26 cellular contexts compared by ENCODE assay signal in genomic region chr4:166460769-166461550, GRCh38.
DNase-seq lines count a peak whose midpoint lies in the region; ATAC-seq, FAIRE-seq and TF ChIP-seq lines count a peak whose summit lies in the region.
"Had no signal": no experiment of that assay in that cellular context is flagged by ENCODE, and none has a peak within 500 bp of the region (broad histone marks: within the 10 kb centered on the region; RNA-seq: fewer than 3 reads in every experiment).

No MANE protein-coding gene starts in this region.

- in situ Hi-C loops in mammary epithelial cell (cut with MboI; ENCODE audit: low sequenced_read_pairs in 2 of 2): no loop called here

- POLR2A ChIA-PET in A549 (lab: Yijun Ruan, JAX): no interaction called here

- peaks cover 6% of the 10 kb centered on the region; the same call in 1 of the 3 replicates for H3K4me1 ChIP-seq in A549
- H3K4me1 ChIP-seq in mammary epithelial cell (ENCODE audit: insufficient read depth, low read length): no peaks in the 10 kb centered on the region
- H3K4me1 ChIP-seq: BE2C, esophagus muscularis mucosa, upper lobe of left lung had no signal

- CTCF ChIA-PET in A549 (lab: Yijun Ruan, JAX) (no interaction called here), mammary epithelial cell (lab: Charles Lee; ENCODE audit: low non-redundant PET) (no interaction called here)

- no peaks in the 10 kb centered on the region for H4K20me1 ChIP-seq in mammary epithelial cell (ENCODE audit: insufficient read depth, low read length)

- no peak for TF ChIP-seq RAD21 in A549 (conservative IDR thresholded peaks at IDR 0.05 in 1 of 2, IDR thresholded peaks at IDR 0.05 in 1 of 2)

- WGBS in A549 (ENCODE audit: missing lambda C conversion rate): 30% methylated on average over 3 of the region's 3 CpGs
- 50% methylated on average over 3 of the region's 3 CpGs for WGBS in mammary epithelial cell (ENCODE audit: low coverage, missing lambda C conversion rate)

- no peaks in the 10 kb centered on the region for H3K79me2 ChIP-seq in mammary epithelial cell (ENCODE audit: insufficient read depth, low read length)

- peak overlapping the region; percentile 24; the same call in 1 of the 3 replicates for H3K4me2 ChIP-seq in A549
- no peak overlapping the region for H3K4me2 ChIP-seq in mammary epithelial cell (ENCODE audit: insufficient read depth, low read depth, low read length)

- H3K27ac ChIP-seq in A549 (no peak overlapping the region), mammary epithelial cell (ENCODE audit: insufficient read depth, low read depth, low read length) (no peak overlapping the region)
- H3K27ac ChIP-seq: esophagus muscularis mucosa, upper lobe of left lung had no signal

- TF ChIP-seq EP300 in A549 (IDR thresholded peaks at IDR 0.05): no peak

- intact Hi-C loops in mammary epithelial cell (cut with micrococcal nuclease): no loop called here

- BruUV-seq in mammary epithelial cell (replicated peaks; lab: Mats Ljungman, UMichigan): no TSS peak

- no peak for ATAC-seq in A549
- ATAC-seq in GM21786 (IDR thresholded peaks at IDR 0.05; ENCODE audit: unreplicated experiment): no peak
- ATAC-seq in HG02588 (IDR thresholded peaks at IDR 0.05; ENCODE audit: unreplicated experiment): no peak

- H3K4me3 ChIP-seq in A549 (no peak overlapping the region), MG63 (no peak overlapping the region), mammary epithelial cell (replicated peaks in 1 of 3; ENCODE audit: insufficient read depth in 1 of 3, low read depth in 2 of 3, low read length in 3 of 3) (no peak overlapping the region)
- H3K4me3 ChIP-seq: esophagus muscularis mucosa, upper lobe of left lung had no signal

- no peak overlapping the region for H3K9ac ChIP-seq in mammary epithelial cell (ENCODE audit: insufficient read depth, low read length)

- H3K9me3 ChIP-seq in A549 (no peaks in the 10 kb centered on the region), MG63 (peaks cover 6% of the 10 kb centered on the region; the same call in 1 of the 2 replicates), mammary epithelial cell (replicated peaks; ENCODE audit: insufficient read depth, low read length) (no peaks in the 10 kb centered on the region)
- H3K9me3 ChIP-seq: BE2C, esophagus muscularis mucosa, upper lobe of left lung had no signal

- H3K27me3 ChIP-seq in MG63 (no peaks in the 10 kb centered on the region), mammary epithelial cell (ENCODE audit: insufficient read depth, low read length) (no peaks in the 10 kb centered on the region)
- H3K27me3 ChIP-seq: BE2C, esophagus muscularis mucosa, upper lobe of left lung had no signal

- no peak for TF ChIP-seq POLR2A in A549 (IDR thresholded peaks at IDR 0.05; ENCODE audit: low read length)

- H3K36me3 ChIP-seq in MG63 (no peaks in the 10 kb centered on the region; the same call in none of the 2 replicates), mammary epithelial cell (ENCODE audit: insufficient read depth, low read length) (no peaks in the 10 kb centered on the region)
- H3K36me3 ChIP-seq: BE2C, esophagus muscularis mucosa, upper lobe of left lung had no signal

- TF ChIP-seq CTCF in A549 (IDR thresholded peaks at IDR 0.05): no peak
- no peak for TF ChIP-seq CTCF in mammary epithelial cell (conservative IDR thresholded peaks at IDR 0.05 in 1 of 2, IDR thresholded peaks at IDR 0.05 in 1 of 2; ENCODE audit: extremely low read depth in 1 of 2, insufficient read depth in 1 of 2, low read depth in 1 of 2, low read length in 2 of 2)

- no peak overlapping the region for H2AFZ ChIP-seq in mammary epithelial cell (ENCODE audit: low read depth, low read length)

- no peak for DNase-seq in A549 (ENCODE audit: low read depth in 1 of 2, low spot score in 1 of 2)
- DNase-seq in MG63: peak; percentile 4
- DNase-seq in mammary epithelial cell: peak; percentile 52
- peak; percentile 22 for DNase-seq in hepatic stellate cell (ENCODE audit: low spot score)
- no peak for DNase-seq in SKM-1 (lab: John Stamatoyannopoulos, UW; ENCODE audit: unreplicated experiment)
- no peak for DNase-seq in DMS53 treated with DMSO at 0.1 percent for 48 hours (lab: John Stamatoyannopoulos, UW; ENCODE audit: unreplicated experiment)
- DNase-seq: 8988T; activated CD4-positive, alpha-beta T cell treated with anti-CD3 and anti-CD28 coated beads, Interleukin-2, amount 50 U/mL, for 4 hours; activated gamma-delta T cell; amniotic stem cell; BE2C; cerebellar nuclear complex; DMS79 treated with DMSO at 0.1 percent for 48 hours; effector CD4-positive, alpha-beta T cell; MV-4-11; NCI-H1694; NCI-H774; OCI-M1; retina; stimulated activated CD8-positive, alpha-beta memory T cell treated with anti-CD3 and anti-CD28 coated beads, Interleukin-4, amount 100 ng/mL, for 48 hours; upper lobe of left lung had no signal

- FAIRE-seq in A549 (lab: Jason Lieb, UNC): no peak
- FAIRE-seq: GM18507, keratinocyte had no signal

- dilution Hi-C loops in mammary epithelial cell (cut with HindIII; ENCODE audit: low sequenced_read_pairs): no loop called here

TF ChIP-seq in A549, 52 proteins besides CTCF, POLR2A, EP300 and RAD21:
- TF ChIP-seq MYC (IDR thresholded peaks at IDR 0.05; ENCODE audit: borderline replicate concordance, low read length) (no peak), REST (IDR thresholded peaks at IDR 0.05) (no peak), BCL3 (IDR thresholded peaks at IDR 0.05) (no peak), FOSL2 (IDR thresholded peaks at IDR 0.05) (no peak), FOSL2 (CRISPR knock-in tag; IDR thresholded peaks at IDR 0.05) (peak; percentile 38), JUNB (IDR thresholded peaks at IDR 0.05) (peak; percentile 23; the same call in 1 of the 2 replicates), HMGXB4 (CRISPR knock-in tag; IDR thresholded peaks at IDR 0.05; ENCODE audit: borderline replicate concordance) (no peak), ATOH8 (CRISPR knock-in tag; IDR thresholded peaks at IDR 0.05; ENCODE audit: low read depth) (no peak)

Comparison
In these comparisons a context has a peak if more than half of its experiments do, and no peak if none do; other contexts are left out.
1. DNase-seq: peak in MG63 (single experiment), mammary epithelial cell (single experiment) and hepatic stellate cell (single experiment); none in A549 (0 of 2), SKM-1 (single experiment) and DMS53 treated with DMSO at 0.1 percent for 48 hours (single experiment).